1 cellular context compared by ENCODE assay signal in genomic region chrX:44873415-44874270, GRCh38.
TF ChIP-seq lines count a peak whose summit lies in the region.

No MANE protein-coding gene starts in this region.

TF ChIP-seq in GM12878, 131 proteins besides CTCF, POLR2A, EP300 and RAD21 (continued from another document):
- TF ChIP-seq NR2C1 (IDR thresholded peaks at IDR 0.05), result no peak
- 0 out of 3 replicates have a peak, but pooled peaks of 1 of the 2 experiments have one; percentile 16 for TF ChIP-seq EGR1 (IDR thresholded peaks at IDR 0.05; ENCODE audit: borderline replicate concordance in 1 of 2, low read depth in 2 of 2, low read length in 2 of 2)
- TF ChIP-seq CREM (IDR thresholded peaks at IDR 0.05; ENCODE audit: low read depth), result 0 out of 2 replicates have a peak, but pooled peaks have one; percentile 11
- peak; percentile 27; the same call in 1 of the 2 replicates for TF ChIP-seq TAF1 (IDR thresholded peaks at IDR 0.05; ENCODE audit: borderline replicate concordance, low read depth, low read length)
- TF ChIP-seq NKRF (conservative IDR thresholded peaks at IDR 0.05), result peak; percentile 21
- no peak; the same call in 1 of the 2 replicates for TF ChIP-seq NR2F1 (conservative IDR thresholded peaks at IDR 0.05)
- no peak for TF ChIP-seq MEF2B (IDR thresholded peaks at IDR 0.05; ENCODE audit: partially characterized antibody, poor library complexity, severe bottlenecking)
- TF ChIP-seq ZNF207 (IDR thresholded peaks at IDR 0.05; ENCODE audit: borderline replicate concordance), result no peak
- peak; percentile 71 for TF ChIP-seq EED (IDR thresholded peaks at IDR 0.05; ENCODE audit: low read depth)
- TF ChIP-seq, protein P1, sequence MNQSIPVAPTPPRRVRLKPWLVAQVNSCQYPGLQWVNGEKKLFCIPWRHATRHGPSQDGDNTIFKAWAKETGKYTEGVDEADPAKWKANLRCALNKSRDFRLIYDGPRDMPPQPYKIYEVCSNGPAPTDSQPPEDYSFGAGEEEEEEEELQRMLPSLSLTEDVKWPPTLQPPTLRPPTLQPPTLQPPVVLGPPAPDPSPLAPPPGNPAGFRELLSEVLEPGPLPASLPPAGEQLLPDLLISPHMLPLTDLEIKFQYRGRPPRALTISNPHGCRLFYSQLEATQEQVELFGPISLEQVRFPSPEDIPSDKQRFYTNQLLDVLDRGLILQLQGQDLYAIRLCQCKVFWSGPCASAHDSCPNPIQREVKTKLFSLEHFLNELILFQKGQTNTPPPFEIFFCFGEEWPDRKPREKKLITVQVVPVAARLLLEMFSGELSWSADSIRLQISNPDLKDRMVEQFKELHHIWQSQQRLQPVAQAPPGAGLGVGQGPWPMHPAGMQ (IDR thresholded peaks at IDR 0.05; ENCODE audit: borderline replicate concordance), result no peak
- no peak for TF ChIP-seq MTA2 (IDR thresholded peaks at IDR 0.05; ENCODE audit: low read depth)
- no peak for TF ChIP-seq STAT3 (IDR thresholded peaks at IDR 0.05; ENCODE audit: low read depth, low read length)
- no peak for TF ChIP-seq CBX3 (IDR thresholded peaks at IDR 0.05; ENCODE audit: borderline replicate concordance, low read depth)
